ENCODE assay signal across 1 cellular context in the genomic region with DNA sequence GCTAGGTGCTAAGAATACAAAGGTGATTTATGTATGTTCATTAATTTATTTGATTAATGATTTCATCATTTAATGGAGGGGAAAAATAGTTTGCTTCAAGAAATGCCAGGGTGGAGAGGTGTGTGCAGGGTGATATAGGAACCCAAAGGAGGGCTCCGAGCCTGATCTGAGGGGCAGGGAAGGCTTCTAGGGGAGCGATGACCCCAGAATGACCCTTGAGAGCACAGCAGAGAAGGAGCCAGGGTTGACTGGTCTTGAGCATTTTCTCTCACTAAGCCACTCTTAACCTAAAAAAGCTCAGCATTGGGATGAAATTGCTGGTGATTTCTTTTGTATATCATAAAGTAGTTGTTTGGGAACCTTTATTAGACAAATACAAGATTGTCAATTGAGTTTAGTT.
TF ChIP-seq lines count a peak whose summit lies in the region.

No MANE protein-coding gene starts in this region.

TF ChIP-seq in GM12878, 131 proteins besides CTCF, POLR2A, EP300 and RAD21:
- TF ChIP-seq ETV6 (conservative IDR thresholded peaks at IDR 0.05 in 1 of 2, IDR thresholded peaks at IDR 0.05 in 1 of 2; ENCODE audit: borderline replicate concordance in 1 of 2, low read depth in 1 of 2) = no peak
- no peak for TF ChIP-seq CEBPB (IDR thresholded peaks at IDR 0.05; ENCODE audit: borderline replicate concordance in 1 of 2, low read depth in 2 of 2, low read length in 2 of 2)
